ENCODE assay signal across 8 cellular contexts in the genomic region with DNA sequence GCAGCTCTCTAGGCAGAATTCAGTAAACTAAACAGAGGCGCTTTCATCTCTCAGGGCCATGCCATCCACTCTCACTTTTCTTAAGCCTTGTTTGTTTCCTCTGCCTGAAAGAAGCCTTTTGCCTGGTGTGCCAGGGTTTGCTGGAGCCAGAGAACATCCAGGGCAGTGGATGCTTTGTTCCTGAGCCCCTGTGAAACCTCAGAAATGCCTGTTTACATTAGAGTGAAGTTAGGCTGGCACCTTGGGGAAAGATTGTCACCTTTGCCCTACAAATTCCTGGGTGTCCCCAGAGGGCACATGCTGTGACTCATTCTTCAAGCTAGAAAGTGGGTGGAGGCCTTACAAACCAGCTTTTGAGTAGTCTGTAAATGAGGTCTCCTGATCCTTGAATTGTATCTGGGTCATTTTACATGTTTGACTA. TPM values are rescaled to one million over a fixed set of nuclear protein-coding genes. Genes with fewer than 3 reads are reported as not detected.
DNase-seq lines count a peak whose midpoint lies in the region; ATAC-seq lines count a peak whose summit lies in the region.

No MANE protein-coding gene starts in this region.

- no peaks in the 10 kb centered on the region for H3K27me3 ChIP-seq in esophagus (ENCODE audit: control insufficient read depth in 1 of 2, insufficient read depth in 2 of 2, low read length in 2 of 2)
- H3K27me3 ChIP-seq in naive thymus-derived CD4-positive, alpha-beta T cell (ENCODE audit: control insufficient read depth in 2 of 2, insufficient read depth in 2 of 2, low read length in 2 of 2): no peaks in the 10 kb centered on the region

- peaks cover 51 to 62% (median 56%) of the 10 kb centered on the region in 3 donors for H3K4me1 Mint-ChIP-seq in T-cell
- H3K4me1 Mint-ChIP-seq in naive thymus-derived CD4-positive, alpha-beta T cell: peaks cover 38 to 60% (median 43%) of the 10 kb centered on the region in 7 donors

- no peaks in the 10 kb centered on the region for H3K9me3 ChIP-seq in esophagus (ENCODE audit: control insufficient read depth in 2 of 2, insufficient read depth in 1 of 2, low read depth in 1 of 2, low read length in 1 of 2)
- H3K9me3 ChIP-seq in naive thymus-derived CD4-positive, alpha-beta T cell (ENCODE audit: control insufficient read depth in 2 of 3, low read length in 3 of 3): no peaks in the 10 kb centered on the region

- intact Hi-C loops in naive thymus-derived CD4-positive, alpha-beta T cell (cut with micrococcal nuclease): loop anchor here in 1 of 2 donors (5.0 kb wide), 2 partner anchors 68 to 118 kb away; a partner anchor contains a TSS

- peaks cover 0 to 4% (median 4%) of the 10 kb centered on the region in 3 donors for H3K9me3 Mint-ChIP-seq in T-cell
- peaks cover 0 to 12% (median 7%) of the 10 kb centered on the region in 11 donors for H3K9me3 Mint-ChIP-seq in naive thymus-derived CD4-positive, alpha-beta T cell

- CTCF ChIA-PET in T-cell (lab: Charles Lee): no interaction called here
- CTCF ChIA-PET in naive thymus-derived CD4-positive, alpha-beta T cell (lab: Charles Lee): no interaction called here

- 30 to 41% methylated on average over 1 of the region's 1 CpG for WGBS in esophagus, 2 donors

- H3K4me1 ChIP-seq in esophagus (ENCODE audit: control insufficient read depth in 2 of 2, insufficient read depth in 2 of 2, low read length in 1 of 2): peaks cover 0 to 12% of the 10 kb centered on the region in 2 donors
- peaks cover 13 to 16% of the 10 kb centered on the region in 2 donors for H3K4me1 ChIP-seq in naive thymus-derived CD4-positive, alpha-beta T cell (ENCODE audit: control insufficient read depth in 2 of 2, insufficient read depth in 2 of 2, low read length in 2 of 2)

- peak overlapping the region; percentile 64 to 88 for H3K27ac Mint-ChIP-seq in T-cell
- H3K27ac Mint-ChIP-seq in naive thymus-derived CD4-positive, alpha-beta T cell: peak overlapping the region in 5 of 9 donors; percentile 40 to 75 (median 66)

- no peaks in the 10 kb centered on the region for H3K27me3 Mint-ChIP-seq in T-cell
- no peaks in the 10 kb centered on the region for H3K27me3 Mint-ChIP-seq in naive thymus-derived CD4-positive, alpha-beta T cell

- peak overlapping the region; percentile 87 to 93 for H3K27ac ChIP-seq in esophagus (ENCODE audit: low read depth in 2 of 2, low read length in 1 of 2)
- no peak overlapping the region for H3K27ac ChIP-seq in naive thymus-derived CD4-positive, alpha-beta T cell (ENCODE audit: low read depth, low read length)

- no peak overlapping the region for H3K4me3 Mint-ChIP-seq in T-cell
- peak overlapping the region in 2 of 10 donors; percentile 9 to 61 for H3K4me3 Mint-ChIP-seq in naive thymus-derived CD4-positive, alpha-beta T cell

- H3K36me3 ChIP-seq in esophagus (ENCODE audit: control insufficient read depth in 2 of 2, insufficient read depth in 2 of 2, low read length in 1 of 2): no peaks in the 10 kb centered on the region
- H3K36me3 ChIP-seq in naive thymus-derived CD4-positive, alpha-beta T cell (ENCODE audit: control insufficient read depth in 2 of 3, insufficient read depth in 3 of 3, low read length in 3 of 3): no peaks in the 10 kb centered on the region

- peak in 3 of 4 experiments; percentile 49 to 80 (median 66) for ATAC-seq in T-cell (replicated peaks in 1 of 4)
- peak; percentile 58 for ATAC-seq in naive thymus-derived CD4-positive, alpha-beta T cell
- no peak for ATAC-seq in HG02610 (IDR thresholded peaks at IDR 0.05; ENCODE audit: unreplicated experiment)

- no peak overlapping the region for H3K4me3 ChIP-seq in esophagus (ENCODE audit: low read depth in 1 of 2, low read length in 2 of 2)
- no peak overlapping the region for H3K4me3 ChIP-seq in naive thymus-derived CD4-positive, alpha-beta T cell (ENCODE audit: low read length)

- POLR2A ChIA-PET in T-cell (lab: Charles Lee): no interaction called here
- POLR2A ChIA-PET in naive thymus-derived CD4-positive, alpha-beta T cell (lab: Charles Lee): interaction anchor here (0.6 kb wide), 1 partner anchor 58 kb away, joined by 3 read pairs; no protein-coding TSS in a partner anchor

- peaks cover 9% of the 10 kb centered on the region for H3K36me3 Mint-ChIP-seq in T-cell
- H3K36me3 Mint-ChIP-seq in naive thymus-derived CD4-positive, alpha-beta T cell: peaks cover 4 to 15% (median 8%) of the 10 kb centered on the region in 5 donors

- DNase-seq in stimulated activated CD4-positive, alpha-beta T cell treated with anti-CD3 and anti-CD28 coated beads, Interleukin-1b, Interleukin-23, amount 100 ng/mL, for 48 hours: peak; percentile 29
- no peak for DNase-seq in stimulated activated CD4-positive, alpha-beta T cell treated with anti-CD3 and anti-CD28 coated beads, Interleukin-2, amount 100 ng/mL, for 48 hours
- peak in 1 of 34 experiments; percentile 6 for DNase-seq in T-cell
- DNase-seq in naive thymus-derived CD4-positive, alpha-beta T cell: no peak
- DNase-seq in KG1 (lab: John Stamatoyannopoulos, UW): no peak
- no peak for DNase-seq in NCI-H510A treated with DMSO at 0.1 percent for 48 hours (lab: John Stamatoyannopoulos, UW)

RNA-seq across cellular contexts. Expression of a gene that starts 10.7 kb away (rescaled TPM):
- 10 to 100 TPM; 18.5 to 22.4 (median 20.4) TPM for total RNA-seq in T-cell
- 10 to 100 TPM; 12.2 to 21.4 TPM for polyA plus RNA-seq in esophagus
- total RNA-seq in naive thymus-derived CD4-positive, alpha-beta T cell: 10 to 100 TPM; 13.2 to 30.4 (median 20.4) TPM
- polyA plus RNA-seq in naive thymus-derived CD4-positive, alpha-beta T cell: 1 to 10 TPM; 4.8 to 5.8 TPM
